In genomic region chr4:112145326-112145819, GRCh38 we compare ENCODE assay signal across 8 cellular contexts. TPM values are rescaled to one million over a fixed set of nuclear protein-coding genes. Genes with fewer than 3 reads are reported as not detected.
DNase-seq lines count a peak whose midpoint lies in the region; ATAC-seq, FAIRE-seq and TF ChIP-seq lines count a peak whose summit lies in the region.

Gene FAM241A (plus strand): TSS chr4:112145454. CDS start chr4:112145581, 127 bp downstream.

- H3K23ac ChIP-seq in IMR-90 (ENCODE audit: low read depth, low read length): peak within 1 kb of the TSS; percentile 79

- no peaks in the 10 kb centered on the region for H3K27me3 ChIP-seq in DOHH2 (ENCODE audit: control insufficient read depth, low read length)
- no peaks in the 10 kb centered on the region; the same call in 1 of the 2 replicates for H3K27me3 ChIP-seq in IMR-90 (ENCODE audit: control insufficient read depth, insufficient read depth, low read length)
- no peaks in the 10 kb centered on the region for H3K27me3 ChIP-seq in pancreas
- H3K27me3 ChIP-seq in transverse colon: no peaks in the 10 kb centered on the region

- no peaks in the 10 kb centered on the region for H3K27me3 Mint-ChIP-seq in activated naive CD4-positive, alpha-beta T cell treated with anti-CD3 and anti-CD28 coated beads, Interleukin-2, amount 50 U/mL, for 24 hours
- H3K27me3 Mint-ChIP-seq in glutamatergic neuron (ENCODE audit: unreplicated experiment): peaks cover 2% of the 10 kb centered on the region

- no peak for TF ChIP-seq RAD21 in IMR-90 (IDR thresholded peaks at IDR 0.05; ENCODE audit: low read length)

- DNase-seq in IMR-90 (peak; percentile 64), SK-N-MC (ENCODE audit: low read depth, low spot score) (no peak), glutamatergic neuron (peak; percentile 91), pancreas (peak; percentile 77 to 95 (median 89)), transverse colon (peak; percentile 89)

- dilution Hi-C loops in IMR-90 (cut with HindIII; ENCODE audit: low sequenced_read_pairs, unreplicated experiment): no loop called here

- no peak for TF ChIP-seq EP300 in transverse colon (IDR thresholded peaks at IDR 0.05; ENCODE audit: low read depth)

- peak; percentile 91 for ATAC-seq in GM21529 (IDR thresholded peaks at IDR 0.05; ENCODE audit: unreplicated experiment)
- peak; percentile 100 for ATAC-seq in IMR-90 (ENCODE audit: low read depth)
- ATAC-seq in pancreas: peak; percentile 98 to 99 (median 98)

- H3K79me1 ChIP-seq in IMR-90 (ENCODE audit: low read depth in 1 of 2, low read length in 2 of 2): peaks cover 0 to 3% of the 10 kb centered on the region in 2 experiments; a peak in 1 of 4 replicates

- H3K4me3 Mint-ChIP-seq in activated naive CD4-positive, alpha-beta T cell treated with anti-CD3 and anti-CD28 coated beads, Interleukin-2, amount 50 U/mL, for 24 hours: peak within 1 kb of the TSS; percentile 94
- H3K4me3 Mint-ChIP-seq in glutamatergic neuron (ENCODE audit: unreplicated experiment): peak within 1 kb of the TSS; percentile 86

- H3K9me1 ChIP-seq in IMR-90 (ENCODE audit: insufficient read depth, low read length): no peaks in the 10 kb centered on the region

- 0 out of 2 replicates have a peak, but pooled peaks have one; percentile 38 for TF ChIP-seq POLR2A in IMR-90 (IDR thresholded peaks at IDR 0.05; ENCODE audit: low read depth, low read length)
- TF ChIP-seq POLR2A in transverse colon (IDR thresholded peaks at IDR 0.05): peak; percentile 35

- H2AFZ ChIP-seq in IMR-90 (replicated peaks; ENCODE audit: low read length, poor library complexity): peak within 1 kb of the TSS; percentile 93

- H3K27ac Mint-ChIP-seq in activated naive CD4-positive, alpha-beta T cell treated with anti-CD3 and anti-CD28 coated beads, Interleukin-2, amount 50 U/mL, for 24 hours: peak within 1 kb of the TSS; percentile 98
- H3K27ac Mint-ChIP-seq in glutamatergic neuron (ENCODE audit: unreplicated experiment): peak within 1 kb of the TSS; percentile 65

- BruUV-seq in IMR-90 (replicated peaks; lab: Mats Ljungman, UMichigan): no TSS peak

- H4K91ac ChIP-seq in IMR-90 (ENCODE audit: insufficient read depth, low read depth, low read length): no peak within 1 kb of the TSS

- 1% methylated on average over 29 of the region's 74 CpGs; no CpG with 5 or more reads in 1 of the 2 experiments for WGBS in IMR-90 (ENCODE audit: extremely low coverage in 2 of 2, insufficient read length in 1 of 2), 2 experiments
- WGBS in pancreas, 2 donors: 0 to 1% methylated on average over 53 to 74 of the region's 74 CpGs
- 0% methylated on average over 56 of the region's 74 CpGs; no CpG with 5 or more reads in 1 of the 2 donors for WGBS in transverse colon (ENCODE audit: low coverage in 1 of 2), 2 donors

- H2AK9ac ChIP-seq in IMR-90 (replicated peaks; ENCODE audit: low read depth, low read length, poor library complexity): peak within 1 kb of the TSS; percentile 19

- H4K8ac ChIP-seq in IMR-90 (ENCODE audit: low read depth in 2 of 2, low read length in 2 of 2): peak within 1 kb of the TSS; percentile 82 to 90; a peak in 2 of 4 replicates

- peak within 1 kb of the TSS; percentile 1; the same call in 1 of the 2 replicates for H3K18ac ChIP-seq in IMR-90 (ENCODE audit: low read depth, low read length)

- H3K4me1 ChIP-seq in DOHH2 (ENCODE audit: control insufficient read depth, low read length): peaks cover 68% of the 10 kb centered on the region
- H3K4me1 ChIP-seq in IMR-90 (ENCODE audit: control insufficient read depth, insufficient read depth, low read length): no peaks in the 10 kb centered on the region
- H3K4me1 ChIP-seq in pancreas: peaks cover 0 to 10% (median 0%) of the 10 kb centered on the region in 3 donors
- H3K4me1 ChIP-seq in transverse colon: peaks cover 0 to 12% (median 6%) of the 10 kb centered on the region in 4 donors

- 0 out of 2 replicates have a peak within 1 kb of the TSS, but pooled peaks have one; percentile 37 for H3K56ac ChIP-seq in IMR-90 (ENCODE audit: extremely low read depth, insufficient read depth, low read length)

- H3K14ac ChIP-seq in IMR-90 (replicated peaks; ENCODE audit: low read depth, low read length): no peak within 1 kb of the TSS

- peaks cover 51% of the 10 kb centered on the region for H3K79me2 ChIP-seq in DOHH2 (ENCODE audit: control insufficient read depth, low read length)

- H3K4me2 ChIP-seq in DOHH2 (ENCODE audit: low read length): peak within 1 kb of the TSS; percentile 72
- H3K4me2 ChIP-seq in IMR-90 (ENCODE audit: low read depth, low read length): peak within 1 kb of the TSS; percentile 98

- no peak within 1 kb of the TSS for H2BK20ac ChIP-seq in IMR-90 (ENCODE audit: low read depth, low read length)

- H3K36me3 Mint-ChIP-seq in activated naive CD4-positive, alpha-beta T cell treated with anti-CD3 and anti-CD28 coated beads, Interleukin-2, amount 50 U/mL, for 24 hours: peaks cover 7% of the 10 kb centered on the region
- no peaks in the 10 kb centered on the region for H3K36me3 Mint-ChIP-seq in glutamatergic neuron (ENCODE audit: unreplicated experiment)

- intact Hi-C loops in IMR-90 (cut with micrococcal nuclease): loop anchor here (1.0 to 2.0 kb wide), 2 partner anchors 32 to 89 kb away; no protein-coding TSS in a partner anchor
- intact Hi-C loops in pancreas (cut with DNase I): no loop called here
- intact Hi-C loops in transverse colon (cut with DNase I; ENCODE audit: low total_unique reads): no loop called here

- no peak within 1 kb of the TSS for H4K5ac ChIP-seq in IMR-90 (ENCODE audit: low read depth, low read length)

- H3K9me3 Mint-ChIP-seq in activated naive CD4-positive, alpha-beta T cell treated with anti-CD3 and anti-CD28 coated beads, Interleukin-2, amount 50 U/mL, for 24 hours: no peaks in the 10 kb centered on the region
- peaks cover 2% of the 10 kb centered on the region for H3K9me3 Mint-ChIP-seq in glutamatergic neuron (ENCODE audit: unreplicated experiment)

- H4K20me1 ChIP-seq in DOHH2 (ENCODE audit: control insufficient read depth, insufficient read depth, low read depth, low read length) (0 out of 2 replicates have a peak, but pooled peaks cover 17% of the 10 kb centered on the region), IMR-90 (ENCODE audit: insufficient read depth, low read length) (no peaks in the 10 kb centered on the region)

- peak within 1 kb of the TSS; percentile 93 for H3K4me3 ChIP-seq in DOHH2 (ENCODE audit: low read length)
- H3K4me3 ChIP-seq in IMR-90 (ENCODE audit: insufficient read depth, low read depth, low read length): peak within 1 kb of the TSS; percentile 65
- H3K4me3 ChIP-seq in SK-N-MC: peak within 1 kb of the TSS; percentile 88
- peak within 1 kb of the TSS; percentile 46 to 82 (median 68) for H3K4me3 ChIP-seq in pancreas
- peak within 1 kb of the TSS; percentile 75 to 90 (median 84) for H3K4me3 ChIP-seq in transverse colon

- H3K9me3 ChIP-seq in DOHH2 (ENCODE audit: control insufficient read depth, insufficient read depth, low read length) (no peaks in the 10 kb centered on the region), IMR-90 (ENCODE audit: control insufficient read depth, insufficient read depth, low read length) (no peaks in the 10 kb centered on the region), SK-N-MC (ENCODE audit: low read depth, low read length) (no peaks in the 10 kb centered on the region), pancreas (no peaks in the 10 kb centered on the region), transverse colon (no peaks in the 10 kb centered on the region)

- H2BK15ac ChIP-seq in IMR-90 (ENCODE audit: low read depth, low read length): peak within 1 kb of the TSS; percentile 89; the same call in 1 of the 3 replicates

- H2BK5ac ChIP-seq in IMR-90 (ENCODE audit: low read depth, low read length, poor library complexity, severe bottlenecking): no peak within 1 kb of the TSS

- POLR2A ChIA-PET in IMR-90 (lab: Charles Lee; ENCODE audit: unreplicated experiment): no interaction called here

- H3K4me1 Mint-ChIP-seq in activated naive CD4-positive, alpha-beta T cell treated with anti-CD3 and anti-CD28 coated beads, Interleukin-2, amount 50 U/mL, for 24 hours: peaks cover 36% of the 10 kb centered on the region
- H3K4me1 Mint-ChIP-seq in glutamatergic neuron (ENCODE audit: low read depth, unreplicated experiment): peaks cover 10% of the 10 kb centered on the region

- no peaks in the 10 kb centered on the region for H3K9me2 ChIP-seq in DOHH2 (replicated peaks; ENCODE audit: control insufficient read depth, low read length)

- H3K4ac ChIP-seq in IMR-90 (ENCODE audit: low read depth, low read length): no peak within 1 kb of the TSS

- no peak within 1 kb of the TSS for H2BK120ac ChIP-seq in IMR-90 (ENCODE audit: low read depth, low read length)

- in situ Hi-C loops in IMR-90 (cut with MboI; ENCODE audit: low sequenced_read_pairs): no loop called here
- in situ Hi-C loops in transverse colon (cut with MboI; ENCODE audit: low pct_ligation_motif_present in 1 of 4, low pct_unique_long_range_greater_than_20kb in 1 of 4, low sequenced_read_pairs in 3 of 4): no loop called here

- CTCF ChIA-PET in IMR-90 (lab: Yijun Ruan, JAX): no interaction called here

- H3K9ac ChIP-seq in IMR-90 (ENCODE audit: low read depth, low read length): peak within 1 kb of the TSS; percentile 73
- peak within 1 kb of the TSS; percentile 68 for H3K9ac ChIP-seq in SK-N-MC (ENCODE audit: insufficient read length)

- H2AK5ac ChIP-seq in IMR-90 (ENCODE audit: low read depth, low read length): no peak within 1 kb of the TSS

- H3K27ac ChIP-seq in DOHH2 (ENCODE audit: low read depth, low read length) (peak within 1 kb of the TSS; percentile 62), IMR-90 (ENCODE audit: insufficient read depth, low read length) (no peak within 1 kb of the TSS; the same call in 1 of the 2 replicates), SK-N-MC (0 out of 2 replicates have a peak within 1 kb of the TSS, but pooled peaks have one; percentile 39), pancreas (peak within 1 kb of the TSS; percentile 55 to 80 (median 64)), transverse colon (peak within 1 kb of the TSS; percentile 91 to 95 (median 94))

- H3F3A ChIP-seq in DOHH2 (ENCODE audit: control insufficient read depth, insufficient read depth): no peaks in the 10 kb centered on the region

- H3K36me3 ChIP-seq in DOHH2 (ENCODE audit: control insufficient read depth, low read length): peaks cover 38% of the 10 kb centered on the region
- H3K36me3 ChIP-seq in IMR-90 (ENCODE audit: control insufficient read depth, insufficient read depth, low read length): no peaks in the 10 kb centered on the region
- H3K36me3 ChIP-seq in SK-N-MC (ENCODE audit: insufficient read depth, low read length): no peaks in the 10 kb centered on the region
- H3K36me3 ChIP-seq in pancreas: no peaks in the 10 kb centered on the region
- no peaks in the 10 kb centered on the region for H3K36me3 ChIP-seq in transverse colon

- no peak for FAIRE-seq in pancreas (lab: Jason Lieb, UNC)

- TF ChIP-seq CTCF in DOHH2 (IDR thresholded peaks at IDR 0.05; ENCODE audit: low read depth, low read length, poor library complexity, severe bottlenecking) (no peak), IMR-90 (conservative IDR thresholded peaks at IDR 0.05; ENCODE audit: low read depth, low read length) (no peak), glutamatergic neuron (IDR thresholded peaks at IDR 0.05; ENCODE audit: partially characterized antibody, unreplicated experiment) (no peak), pancreas (IDR thresholded peaks at IDR 0.05) (no peak), transverse colon (IDR thresholded peaks at IDR 0.05) (no peak)

RNA-seq across cellular contexts. Expression of gene FAM241A, which starts in this region (rescaled TPM):
- total RNA-seq in IMR-90 (2012; rRNA removed) (under 0.01 and 0.28 TPM in 2 replicates), glutamatergic neuron (ENCODE audit: unreplicated experiment) (1.2 TPM), pancreas (1 to 10 TPM in 1 of 6 donors, under 1 TPM in 5; 0.51 to 1.2 (median 0.76) TPM), transverse colon (1 to 10 TPM in 3 of 4 donors, under 1 TPM in 1; 0.37 to 4.4 (median 1.7) TPM)
- polyA plus RNA-seq in IMR-90 (2012; rRNA removed) (0.19 and 0.24 TPM in 2 replicates), pancreas (1 to 10 TPM; 1.1 to 1.4 TPM)
- polyA plus RNA-seq in IMR-90 (2012; cell fraction: cytosol; rRNA removed): 0.12 and 0.45 TPM in 2 replicates
- polyA plus RNA-seq in IMR-90 (2012; cell fraction: nucleus; rRNA removed; ENCODE audit: low replicate concordance): 0.04 and 0.14 TPM in 2 replicates

Comparison
In these comparisons a context has a peak if more than half of its experiments do, and no peak if none do; other contexts are left out.
1. Peak in DNase-seq, ATAC-seq, H3K4me3 ChIP-seq, H3K9ac ChIP-seq and H3K4me2 ChIP-seq in IMR-90; RNA of the gene not detected or under 1 TPM.